ENCODE assay signal across 8 cellular contexts in the genomic region with DNA sequence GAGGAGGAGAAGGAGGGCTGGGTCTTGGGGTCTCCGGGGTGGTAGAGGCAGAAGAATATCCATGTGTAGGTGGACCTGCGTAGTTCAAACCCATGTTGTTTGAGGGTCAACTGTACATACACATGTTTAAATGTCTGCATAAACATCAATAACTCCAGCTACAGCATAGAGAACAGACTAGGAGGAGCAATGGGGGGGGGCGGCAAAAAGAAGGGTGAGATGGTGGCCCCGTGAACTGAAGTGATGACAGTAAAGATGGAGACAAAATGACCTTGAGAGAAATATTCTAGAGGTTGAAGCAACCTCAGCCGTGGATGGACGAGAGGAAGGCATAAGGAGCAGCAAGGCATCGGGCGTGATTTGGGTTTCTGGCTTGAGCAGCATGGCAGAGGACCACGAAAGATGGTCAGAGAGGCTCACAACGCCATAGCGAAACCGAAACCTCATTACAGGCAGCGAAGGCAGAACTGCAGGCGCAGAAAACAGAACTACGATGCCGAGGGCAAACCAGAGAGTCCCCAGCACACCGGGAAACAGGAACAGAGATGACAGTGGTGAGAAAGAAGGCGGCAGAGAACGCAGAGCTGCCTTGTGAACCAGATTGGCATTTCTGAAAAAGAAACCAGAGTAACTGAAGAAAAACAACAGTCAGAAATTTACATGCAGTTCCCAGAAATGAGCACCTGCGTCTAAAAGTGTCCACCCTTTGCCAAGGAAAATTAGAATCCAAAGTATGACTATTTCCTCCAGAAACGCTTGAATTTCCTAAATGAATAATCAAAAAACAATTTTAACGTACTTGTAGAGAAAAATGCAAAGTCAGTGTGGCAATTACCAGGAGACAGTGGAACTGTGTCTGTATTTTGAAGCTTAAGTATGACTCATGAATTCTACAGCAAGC. TPM values are rescaled to one million over a fixed set of nuclear protein-coding genes. Genes with fewer than 3 reads are reported as not detected.
DNase-seq lines count a peak whose midpoint lies in the region; ATAC-seq, FAIRE-seq and TF ChIP-seq lines count a peak whose summit lies in the region.

No MANE protein-coding gene starts in this region.

- H3K9me3 Mint-ChIP-seq in activated CD4-positive, alpha-beta T cell treated with anti-CD3 and anti-CD28 coated beads, Interleukin-2, amount 10 ng/mL, durations not matched to agents 24 days and 14 days = no peaks in the 10 kb centered on the region
- peaks cover 0 to 8% (median 0%) of the 10 kb centered on the region in 9 donors for H3K9me3 Mint-ChIP-seq in naive thymus-derived CD8-positive, alpha-beta T cell

- POLR2A ChIA-PET in naive thymus-derived CD8-positive, alpha-beta T cell (lab: Charles Lee) = interaction anchor here (0.5 to 2.7 kb wide), 7 partner anchors 14 to 494 kb away, joined by 3 to 9 read pairs (median 4); a partner anchor contains a TSS

- H3K27me3 ChIP-seq in dorsolateral prefrontal cortex (no peaks in the 10 kb centered on the region), transverse colon (no peaks in the 10 kb centered on the region)

- intact Hi-C loops in activated CD4-positive, alpha-beta T cell treated with anti-CD3 and anti-CD28 coated beads, Interleukin-2, amount 10 ng/mL, durations not matched to agents 24 days and 14 days (cut with micrococcal nuclease) = loop anchor here (1.0 to 10.0 kb wide), 11 partner anchors 13 to 697 kb away; a partner anchor contains a TSS
- intact Hi-C loops in dorsolateral prefrontal cortex (cut with DNase I) (loop anchor here (5.0 to 10.0 kb wide), 7 partner anchors 79 to 737 kb away; a partner anchor contains a TSS), transverse colon (cut with DNase I; ENCODE audit: low total_unique reads) (loop anchor here (10.0 kb wide), 2 partner anchors 207 to 967 kb away; a partner anchor contains a TSS)

- peak overlapping the region; percentile 93 for H3K27ac Mint-ChIP-seq in activated CD4-positive, alpha-beta T cell treated with anti-CD3 and anti-CD28 coated beads, Interleukin-2, amount 10 ng/mL, durations not matched to agents 24 days and 14 days
- peak overlapping the region; percentile 87 to 99 (median 96) for H3K27ac Mint-ChIP-seq in naive thymus-derived CD8-positive, alpha-beta T cell

- H3K9me3 ChIP-seq in transverse colon = no peaks in the 10 kb centered on the region

- no peak for DNase-seq in GM12892 (ENCODE audit: insufficient read length)
- peak; percentile 59 for DNase-seq in NCI-H2029 (lab: John Stamatoyannopoulos, UW)
- DNase-seq in activated CD4-positive, alpha-beta T cell treated with anti-CD3 and anti-CD28 coated beads, Interleukin-2, amount 10 ng/mL, durations not matched to agents 24 days and 14 days = peak; percentile 95
- DNase-seq in dorsolateral prefrontal cortex = peak in 3 of 10 donors; percentile 30 to 40 (median 36)
- peak in 8 of 10 donors; percentile 46 to 79 (median 55) for DNase-seq in naive thymus-derived CD8-positive, alpha-beta T cell
- DNase-seq in transverse colon = peak; percentile 77
- DNase-seq in NCI-H524 (lab: John Stamatoyannopoulos, UW) = no peak

- no peaks in the 10 kb centered on the region for H3K27me3 Mint-ChIP-seq in activated CD4-positive, alpha-beta T cell treated with anti-CD3 and anti-CD28 coated beads, Interleukin-2, amount 10 ng/mL, durations not matched to agents 24 days and 14 days
- H3K27me3 Mint-ChIP-seq in naive thymus-derived CD8-positive, alpha-beta T cell = no peaks in the 10 kb centered on the region

- no peak for TF ChIP-seq EP300 in transverse colon (IDR thresholded peaks at IDR 0.05; ENCODE audit: low read depth)

- no peaks in the 10 kb centered on the region for H3K36me3 Mint-ChIP-seq in activated CD4-positive, alpha-beta T cell treated with anti-CD3 and anti-CD28 coated beads, Interleukin-2, amount 10 ng/mL, durations not matched to agents 24 days and 14 days (ENCODE audit: low read depth)
- peaks cover 0 to 5% (median 4%) of the 10 kb centered on the region in 3 donors for H3K36me3 Mint-ChIP-seq in naive thymus-derived CD8-positive, alpha-beta T cell

- TF ChIP-seq CTCF in dorsolateral prefrontal cortex (IDR thresholded peaks at IDR 0.05 in 54 of 56, conservative IDR thresholded peaks at IDR 0.05 in 2 of 56; ENCODE audit: low read depth in 1 of 56, partially characterized antibody in 56 of 56) (peak in 1 of 56 donors; percentile 10), transverse colon (IDR thresholded peaks at IDR 0.05) (no peak)

- ATAC-seq in HG02610 (IDR thresholded peaks at IDR 0.05; ENCODE audit: unreplicated experiment) = peak; percentile 81
- peak; percentile 64 to 78 for ATAC-seq in naive thymus-derived CD8-positive, alpha-beta T cell

- peak; percentile 100 for FAIRE-seq in GM12892 (lab: Jason Lieb, UNC)

- H3K4me3 Mint-ChIP-seq in activated CD4-positive, alpha-beta T cell treated with anti-CD3 and anti-CD28 coated beads, Interleukin-2, amount 10 ng/mL, durations not matched to agents 24 days and 14 days = peak overlapping the region; percentile 78
- H3K4me3 Mint-ChIP-seq in naive thymus-derived CD8-positive, alpha-beta T cell = peak overlapping the region; percentile 81 to 95 (median 91)

- H3K27ac ChIP-seq in dorsolateral prefrontal cortex (peak overlapping the region in 56 of 59 donors; percentile 2 to 94 (median 76)), transverse colon (peak overlapping the region; percentile 64 to 76 (median 70))

- in situ Hi-C loops in transverse colon (cut with MboI; ENCODE audit: low pct_ligation_motif_present in 1 of 4, low pct_unique_long_range_greater_than_20kb in 1 of 4, low sequenced_read_pairs in 3 of 4) = loop anchor here in 3 of 4 donors (5.0 to 25.0 kb wide), 4 partner anchors 269 to 369 kb away; a partner anchor contains a TSS

- H3K4me3 ChIP-seq in dorsolateral prefrontal cortex (peak overlapping the region in 43 of 59 donors; percentile 1 to 65 (median 40)), transverse colon (peak overlapping the region in 2 of 4 donors; percentile 10 to 18)

- H3K4me1 Mint-ChIP-seq in activated CD4-positive, alpha-beta T cell treated with anti-CD3 and anti-CD28 coated beads, Interleukin-2, amount 10 ng/mL, durations not matched to agents 24 days and 14 days = peaks cover 64% of the 10 kb centered on the region
- H3K4me1 Mint-ChIP-seq in naive thymus-derived CD8-positive, alpha-beta T cell = peaks cover 13 to 41% (median 30%) of the 10 kb centered on the region in 4 donors

- H3K4me1 ChIP-seq in transverse colon = peaks cover 0 to 5% (median 0%) of the 10 kb centered on the region in 4 donors

- H3K36me3 ChIP-seq in transverse colon = no peaks in the 10 kb centered on the region

- WGBS in transverse colon (ENCODE audit: low coverage in 1 of 2), 2 donors = 63 to 75% methylated on average over 19 to 22 of the region's 22 CpGs

- peak; percentile 65; the same call in 1 of the 2 replicates for TF ChIP-seq POLR2A in GM12892 (IDR thresholded peaks at IDR 0.05; ENCODE audit: low read depth, low read length)
- no peak for TF ChIP-seq POLR2A in transverse colon (IDR thresholded peaks at IDR 0.05)

RNA-seq across cellular contexts. Expression of a gene that starts 50.2 kb away (rescaled TPM):
- 0.81 TPM for polyA plus RNA-seq in GM12892 (2012; ENCODE audit: missing spikeins)
- 0.61 and 1.2 TPM in 2 replicates for total RNA-seq in activated CD4-positive, alpha-beta T cell treated with anti-CD3 and anti-CD28 coated beads, Interleukin-2, amount 10 ng/mL, durations not matched to agents 24 days and 14 days
- total RNA-seq in dorsolateral prefrontal cortex (10 to 100 TPM in 35 of 120 experiments, 1 to 10 TPM in 85; 1.8 to 35.2 (median 8.0) TPM), transverse colon (under 1 TPM in 2 of 4 donors, not detected in 2; 0.14 to 0.64 TPM)
- not detected for total RNA-seq in naive thymus-derived CD8-positive, alpha-beta T cell
- under 1 TPM in 1 of 3 donors, not detected in 2; 0.08 TPM for polyA plus RNA-seq in naive thymus-derived CD8-positive, alpha-beta T cell

Comparison
In these comparisons a context has a peak if more than half of its experiments do, and no peak if none do; other contexts are left out.
1. DNase-seq: peak in NCI-H2029 (single experiment), activated CD4-positive, alpha-beta T cell treated with anti-CD3 and anti-CD28 coated beads, Interleukin-2, amount 10 ng/mL, durations not matched to agents 24 days and 14 days (single experiment), naive thymus-derived CD8-positive, alpha-beta T cell (8 of 10) and transverse colon (single experiment); none in GM12892 (single experiment) and NCI-H524 (0 of 2).